12 cellular contexts compared by ENCODE assay signal in genomic region chr16:11348737-11349598, GRCh38. TPM values are rescaled to one million over a fixed set of nuclear protein-coding genes. Genes with fewer than 3 reads are reported as not detected.
DNase-seq lines count a peak whose midpoint lies in the region; ATAC-seq and TF ChIP-seq lines count a peak whose summit lies in the region.
"Had no signal": no experiment of that assay in that cellular context is flagged by ENCODE, and none has a peak within 500 bp of the region (broad histone marks: within the 10 kb centered on the region; RNA-seq: fewer than 3 reads in every experiment).

No MANE protein-coding gene starts in this region.

- no peaks in the 10 kb centered on the region for H3K27me3 Mint-ChIP-seq in CD4-positive, alpha-beta T cell
- H3K27me3 Mint-ChIP-seq: activated T-helper 17 cell treated with anti-CD3 and anti-CD28 coated beads, Interleukin-2, amount 50 U/mL, for 72 hours had no signal

- no peaks in the 10 kb centered on the region for H3K9me3 Mint-ChIP-seq in CD4-positive, alpha-beta T cell
- H3K9me3 Mint-ChIP-seq: activated T-helper 17 cell treated with anti-CD3 and anti-CD28 coated beads, Interleukin-2, amount 50 U/mL, for 72 hours had no signal

- H3K4me1 ChIP-seq in PC-3 (ENCODE audit: insufficient read depth, low read length) (peaks cover 60% of the 10 kb centered on the region), fibroblast of lung (ENCODE audit: control insufficient read depth, extremely low read depth, insufficient read depth, low read length) (peaks cover 15% of the 10 kb centered on the region), sigmoid colon (peaks cover 0 to 42% (median 33%) of the 10 kb centered on the region in 4 donors)

- H3K36me3 ChIP-seq in PC-3 (ENCODE audit: low read depth, low read length) (peaks cover 5% of the 10 kb centered on the region), fibroblast of lung (ENCODE audit: control insufficient read depth, insufficient read depth, low read length) (no peaks in the 10 kb centered on the region), sigmoid colon (no peaks in the 10 kb centered on the region)

- TF ChIP-seq EP300 in sigmoid colon (IDR thresholded peaks at IDR 0.05), result no peak

- H3K9me2 ChIP-seq in PC-3 (replicated peaks; ENCODE audit: low read length), result no peaks in the 10 kb centered on the region

- H3K4me2 ChIP-seq in PC-3 (ENCODE audit: low read length) (peak overlapping the region; percentile 81), fibroblast of lung (ENCODE audit: extremely low read depth, insufficient read depth, low read length) (peak overlapping the region; percentile 60)

- TF ChIP-seq CTCF in CD4-positive, alpha-beta T cell (IDR thresholded peaks at IDR 0.05), result no peak
- TF ChIP-seq CTCF in PC-3 (conservative IDR thresholded peaks at IDR 0.05; ENCODE audit: low read depth, low read length) (no peak), fibroblast of lung (conservative IDR thresholded peaks at IDR 0.05 in 1 of 2, IDR thresholded peaks at IDR 0.05 in 1 of 2; ENCODE audit: low read depth in 1 of 2, low read length in 2 of 2) (no peak), sigmoid colon (IDR thresholded peaks at IDR 0.05) (no peak)

- intact Hi-C loops in CD4-positive, alpha-beta T cell (cut with DNase I, micrococcal nuclease), result no loop called here
- intact Hi-C loops in PC-3 (cut with micrococcal nuclease), result no loop called here
- intact Hi-C loops in sigmoid colon (cut with DNase I), result loop anchor here (2.0 to 10.0 kb wide), 2 partner anchors 92 to 604 kb away; partner anchors contain the start of genes NUBP1 and SOCS1

- no peak overlapping the region for H3K4me3 ChIP-seq in PC-3 (ENCODE audit: low read length)
- H3K4me3 ChIP-seq in fibroblast of lung (replicated peaks in 1 of 4; ENCODE audit: control extremely low read depth in 1 of 4, insufficient read depth in 1 of 4, low read depth in 3 of 4, low read length in 4 of 4), result no peak overlapping the region
- no peak overlapping the region for H3K4me3 ChIP-seq in sigmoid colon

- CTCF ChIA-PET in CD4-positive, alpha-beta T cell (lab: Charles Lee), result no interaction called here
- CTCF ChIA-PET in PC-3 (lab: Charles Lee), result interaction anchor here (0.5 kb wide), 1 partner anchor 378 kb away, joined by 3 read pairs; no protein-coding TSS in a partner anchor

- no peaks in the 10 kb centered on the region for H3K9me3 ChIP-seq in CD4-positive, alpha-beta T cell (ENCODE audit: control insufficient read depth, low read length)
- H3K9me3 ChIP-seq in PC-3 (ENCODE audit: low read length) (no peaks in the 10 kb centered on the region), fibroblast of lung (ENCODE audit: control insufficient read depth, insufficient read depth, low read depth, low read length) (no peaks in the 10 kb centered on the region), sigmoid colon (no peaks in the 10 kb centered on the region)

- H3K27ac ChIP-seq in CD4-positive, alpha-beta T cell (ENCODE audit: low read depth, low read length), result no peak overlapping the region
- peak overlapping the region; percentile 99 for H3K27ac ChIP-seq in PC-3 (ENCODE audit: low read length)
- peak overlapping the region; percentile 87 for H3K27ac ChIP-seq in fibroblast of lung (ENCODE audit: insufficient read depth, low read length)
- peak overlapping the region; percentile 62 to 82 (median 74) for H3K27ac ChIP-seq in sigmoid colon

- no peaks in the 10 kb centered on the region for H3K36me3 Mint-ChIP-seq in CD4-positive, alpha-beta T cell (ENCODE audit: low read depth)

- TF ChIP-seq POLR2A in sigmoid colon (IDR thresholded peaks at IDR 0.05), result no peak

- H3K4me1 Mint-ChIP-seq in CD4-positive, alpha-beta T cell (ENCODE audit: low read depth), result peaks cover 53% of the 10 kb centered on the region

- BruUV-seq in PC-3 (replicated peaks; lab: Mats Ljungman, UMichigan), result no TSS peak

- no peak for DNase-seq in CD4-positive, alpha-beta T cell
- DNase-seq in PC-3, result no peak
- DNase-seq in fibroblast of lung (ENCODE audit: low read depth in 2 of 2), result no peak
- DNase-seq in sigmoid colon, result no peak
- DNase-seq in effector CD8-positive, alpha-beta T cell (lab: John Stamatoyannopoulos, UW), result no peak
- no peak for DNase-seq in amygdala (lab: John Stamatoyannopoulos, UW)
- no peak for DNase-seq in SKM-1 treated with dmso at 0.1 percent for 144 hours (lab: John Stamatoyannopoulos, UW; ENCODE audit: unreplicated experiment)
- no peak for DNase-seq in activated CD4-positive, alpha-beta T cell treated with anti-CD3 and anti-CD28 coated beads for 4 hours
- DNase-seq: activated CD4-positive, CD25-positive, alpha-beta regulatory T cell; NCI-H226; RPMI8226 had no signal

- H3K27ac Mint-ChIP-seq in CD4-positive, alpha-beta T cell, result peak overlapping the region; percentile 24
- H3K27ac Mint-ChIP-seq: activated T-helper 17 cell treated with anti-CD3 and anti-CD28 coated beads, Interleukin-2, amount 50 U/mL, for 72 hours had no signal

- peak overlapping the region; percentile 74 for H3K4me3 Mint-ChIP-seq in CD4-positive, alpha-beta T cell
- H3K4me3 Mint-ChIP-seq: activated T-helper 17 cell treated with anti-CD3 and anti-CD28 coated beads, Interleukin-2, amount 50 U/mL, for 72 hours had no signal

- ATAC-seq in CD4-positive, alpha-beta T cell (ENCODE audit: poor library complexity), result no peak
- no peak for ATAC-seq in PC-3
- ATAC-seq: activated T-helper 17 cell treated with anti-CD3 and anti-CD28 coated beads, Interleukin-2, amount 50 U/mL, for 72 hours had no signal

- no peaks in the 10 kb centered on the region for H4K20me1 ChIP-seq in PC-3 (ENCODE audit: low read length)
- no peaks in the 10 kb centered on the region for H4K20me1 ChIP-seq in fibroblast of lung (ENCODE audit: control insufficient read depth, extremely low read depth, insufficient read depth, low read length)

- H3K79me2 ChIP-seq in PC-3 (ENCODE audit: low read length) (peaks cover 51% of the 10 kb centered on the region), fibroblast of lung (ENCODE audit: control insufficient read depth, insufficient read depth, low read length) (no peaks in the 10 kb centered on the region)

- no peaks in the 10 kb centered on the region for H3F3A ChIP-seq in PC-3 (ENCODE audit: low read length, unreplicated experiment)

- H3K9ac ChIP-seq in PC-3 (ENCODE audit: low read length) (peak overlapping the region; percentile 80), fibroblast of lung (ENCODE audit: insufficient read depth, low read length) (no peak overlapping the region)

- H2AFZ ChIP-seq in PC-3 (ENCODE audit: low read length) (no peak overlapping the region), fibroblast of lung (ENCODE audit: low read length) (peak overlapping the region; percentile 24)

- WGBS in sigmoid colon, 2 donors, result 90 to 93% methylated on average over 16 of the region's 16 CpGs

- POLR2A ChIA-PET in CD4-positive, alpha-beta T cell (lab: Charles Lee), result interaction anchor here (1.6 kb wide), 1 partner anchor 38 kb away, joined by 4 read pairs; no protein-coding TSS in a partner anchor
- POLR2A ChIA-PET in PC-3 (lab: Charles Lee; ENCODE audit: unreplicated experiment), result no interaction called here

- H3K27me3 ChIP-seq in CD4-positive, alpha-beta T cell (ENCODE audit: control insufficient read depth, insufficient read depth, low read length), result no peaks in the 10 kb centered on the region
- no peaks in the 10 kb centered on the region for H3K27me3 ChIP-seq in PC-3 (ENCODE audit: low read length)
- no peaks in the 10 kb centered on the region for H3K27me3 ChIP-seq in fibroblast of lung (ENCODE audit: control insufficient read depth, insufficient read depth, low read length)
- no peaks in the 10 kb centered on the region for H3K27me3 ChIP-seq in sigmoid colon

RNA-seq across cellular contexts. Expression of gene RMI2, which starts 3.7 kb away (rescaled TPM):
- total RNA-seq in CD4-positive, alpha-beta T cell, result 1 to 10 TPM; 1.3 to 1.5 TPM
- 10.2 and 10.9 TPM in 2 replicates for total RNA-seq in PC-3 (2014; rRNA removed)
- 1.8 and 6.8 TPM in 2 replicates for total RNA-seq in fibroblast of lung
- 6.6 and 12.6 TPM in 2 replicates for polyA plus RNA-seq in fibroblast of lung
- polyA plus RNA-seq in fibroblast of lung (2012), result 4.3 and 7.5 TPM in 2 replicates
- polyA minus RNA-seq in fibroblast of lung (ENCODE audit: low replicate concordance), result 1.8 and 2.9 TPM in 2 replicates
- total RNA-seq in sigmoid colon, result 1 to 10 TPM in 2 of 4 donors, under 1 TPM in 2; 0.36 to 2.2 (median 1.2) TPM
- 10 to 100 TPM in 1 of 3 donors, 1 to 10 TPM in 2; 5.4 to 19.3 (median 8.1) TPM for polyA plus RNA-seq in sigmoid colon
